Comparison of ENCODE assay signal across 14 cellular contexts in the genomic region with DNA sequence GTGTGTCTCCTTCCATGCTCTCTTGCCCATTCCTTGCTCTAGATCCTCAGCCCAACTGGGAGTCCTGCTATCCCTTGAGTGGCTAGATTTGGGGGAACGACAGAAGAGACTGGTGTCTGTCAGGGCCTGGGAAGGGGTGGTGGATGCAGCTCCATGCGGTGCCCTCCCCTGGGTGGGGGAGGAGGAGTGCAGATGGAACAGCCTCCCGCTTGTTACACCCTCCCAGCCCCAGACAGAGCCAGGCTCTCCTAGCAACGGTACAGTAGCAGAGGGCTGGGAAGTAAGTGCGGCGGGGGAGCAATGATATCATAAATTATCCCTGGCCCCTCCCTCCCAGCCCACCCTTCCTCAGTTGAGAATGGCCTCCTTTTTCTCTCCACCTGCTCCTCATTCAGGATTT.
DNase-seq lines count a peak whose midpoint lies in the region; ATAC-seq lines count a peak whose summit lies in the region.
"Had no signal": no experiment of that assay in that cellular context is flagged by ENCODE, and none has a peak within 500 bp of the region (broad histone marks: within the 10 kb centered on the region; RNA-seq: fewer than 3 reads in every experiment).

No MANE protein-coding gene starts in this region.

- ATAC-seq in HG03135 (IDR thresholded peaks at IDR 0.05; ENCODE audit: unreplicated experiment) (no peak), HG02610 (IDR thresholded peaks at IDR 0.05; ENCODE audit: unreplicated experiment) (no peak), GM19395 (IDR thresholded peaks at IDR 0.05; ENCODE audit: unreplicated experiment) (no peak)

- H3K27ac ChIP-seq in layer of hippocampus (ENCODE audit: low read depth, low read length): peak overlapping the region; percentile 43
- H3K27ac ChIP-seq: GM23248 had no signal

- peak; percentile 38 for DNase-seq in DMS 273 treated with DMSO at 0.1 percent for 48 hours (lab: John Stamatoyannopoulos, UW)
- peak; percentile 89 for DNase-seq in NCI-H1694 (lab: John Stamatoyannopoulos, UW)
- peak in 31 of 58 donors; percentile 19 to 66 (median 38) for DNase-seq in anterior cingulate cortex (lab: John Stamatoyannopoulos, UW)
- DNase-seq in NCI-H2196 (lab: John Stamatoyannopoulos, UW; ENCODE audit: unreplicated experiment): no peak
- DNase-seq: GM23248, HFFc6, Karpas-422, NCI-H1105 treated with DMSO at 0.1 percent for 48 hours, NCI-H2029 treated with DMSO at 0.1 percent for 48 hours, T-helper 9 cell had no signal

- no peaks in the 10 kb centered on the region for H3K27me3 ChIP-seq in layer of hippocampus (ENCODE audit: control insufficient read depth, insufficient read depth, low read length)
